Comparison of ENCODE assay signal across 14 cellular contexts in the genomic region with DNA sequence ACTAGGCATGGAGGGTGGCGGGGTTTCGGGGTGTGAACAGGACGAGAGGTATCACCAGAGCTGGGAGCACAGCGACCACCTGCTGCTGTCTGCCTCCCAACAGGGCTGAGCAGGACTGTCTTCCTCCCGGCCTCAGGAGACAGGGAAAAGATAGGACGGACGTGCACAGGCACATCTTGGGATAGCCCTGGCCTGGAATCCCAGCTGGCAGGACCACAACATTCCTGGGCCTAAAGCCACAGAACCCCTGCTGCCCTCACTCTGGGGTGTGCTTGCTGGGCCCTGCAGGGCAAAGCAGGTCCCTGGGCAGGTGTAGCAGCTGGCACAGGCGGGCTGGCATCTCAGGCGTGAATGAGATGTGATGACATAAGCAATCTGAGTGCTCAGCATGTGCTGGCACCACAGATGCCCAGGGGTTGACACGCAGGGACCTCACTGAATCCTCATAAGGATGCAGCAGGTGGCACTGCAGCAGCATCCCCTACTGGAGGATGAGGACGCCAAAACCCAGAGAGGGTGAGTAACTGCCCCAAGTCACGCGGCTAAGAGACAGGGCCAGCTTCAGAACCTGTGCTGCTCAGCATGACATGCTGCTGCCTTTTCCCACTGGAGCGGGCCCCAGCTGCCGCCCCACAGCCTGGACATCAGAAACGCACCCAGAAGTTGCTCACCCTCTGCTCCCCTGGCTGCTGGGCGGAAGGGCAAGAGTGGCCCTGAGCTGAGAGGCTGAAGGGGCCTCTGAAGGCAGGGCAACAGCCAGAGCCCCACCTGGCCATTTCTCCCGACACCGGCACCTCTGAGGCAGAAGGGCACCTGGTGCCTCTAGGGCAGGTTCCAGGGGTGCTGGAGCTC. TPM values are rescaled to one million over a fixed set of nuclear protein-coding genes. Genes with fewer than 3 reads are reported as not detected.
A peak's percentile ranks its signal among the peaks of the same experiment; 100 is the strongest.
DNase-seq lines count a peak whose midpoint lies in the region; ATAC-seq, FAIRE-seq and TF ChIP-seq lines count a peak whose summit lies in the region.
"Had no signal": no experiment of that assay in that cellular context is flagged by ENCODE, and none has a peak within 500 bp of the region (broad histone marks: within the 10 kb centered on the region; RNA-seq: fewer than 3 reads in every experiment).

No MANE protein-coding gene starts in this region.

- H3K14ac ChIP-seq in mesenchymal stem cell (ENCODE audit: low read length in 2 of 2): peak overlapping the region in 1 of 2 experiments; percentile 90

- no peaks in the 10 kb centered on the region for H3K27me3 ChIP-seq in astrocyte (ENCODE audit: insufficient read depth, low read length)
- H3K27me3 ChIP-seq in mesenchymal stem cell (ENCODE audit: control insufficient read depth in 1 of 2, insufficient read depth in 1 of 2, low read length in 2 of 2): no peaks in the 10 kb centered on the region
- H3K27me3 ChIP-seq: heart right ventricle, stomach had no signal

- peaks cover 63% of the 10 kb centered on the region for H4K20me1 ChIP-seq in astrocyte (ENCODE audit: insufficient read depth, low read length)

- peak overlapping the region; percentile 36 for H2BK15ac ChIP-seq in mesenchymal stem cell (ENCODE audit: low read depth, poor library complexity, severe bottlenecking)

- WGBS in mesenchymal stem cell: 92% methylated on average over 19 of the region's 19 CpGs

- peak overlapping the region; percentile 73 for H4K8ac ChIP-seq in mesenchymal stem cell (ENCODE audit: low read length)

- peak overlapping the region in 1 of 2 experiments; percentile 5 for H3K23ac ChIP-seq in mesenchymal stem cell (ENCODE audit: low read length in 2 of 2)

- ATAC-seq in HG02840 (IDR thresholded peaks at IDR 0.05; ENCODE audit: low FRiP score, unreplicated experiment) (no peak), HG03196 (IDR thresholded peaks at IDR 0.05; ENCODE audit: unreplicated experiment) (no peak)
- no peak for ATAC-seq in activated CD8-positive, alpha-beta memory T cell treated with anti-CD3 and anti-CD28 coated beads, Interleukin-2, amount 10 ng/mL, durations not matched to agents 7 days and 5 days

- H3K79me1 ChIP-seq in mesenchymal stem cell (replicated peaks; ENCODE audit: low read length, poor library complexity, severe bottlenecking): peaks cover 26% of the 10 kb centered on the region

- H2BK12ac ChIP-seq in mesenchymal stem cell (ENCODE audit: low read length in 2 of 2): peak overlapping the region; percentile 75

- TF ChIP-seq POLR2A in NB4 (IDR thresholded peaks at IDR 0.05; ENCODE audit: extremely low read depth, insufficient read length): no peak

- H3K9me3 ChIP-seq in astrocyte (ENCODE audit: insufficient read depth, low read depth, low read length): no peaks in the 10 kb centered on the region
- no peaks in the 10 kb centered on the region for H3K9me3 ChIP-seq in mesenchymal stem cell (ENCODE audit: control insufficient read depth, low read length)
- H3K9me3 ChIP-seq: heart right ventricle, stomach had no signal

- no peaks in the 10 kb centered on the region for H3K9me3 Mint-ChIP-seq in astrocyte (ENCODE audit: unreplicated experiment)
- H3K9me3 Mint-ChIP-seq in activated CD8-positive, alpha-beta memory T cell treated with anti-CD3 and anti-CD28 coated beads, Interleukin-2, amount 10 ng/mL, durations not matched to agents 7 days and 5 days (ENCODE audit: low read depth): no peaks in the 10 kb centered on the region
- H3K9me3 Mint-ChIP-seq: activated T-helper 2 cell treated with anti-CD3 and anti-CD28 coated beads, Interferon-gamma antibody, Interleukin-2, Interleukin-4, amounts not matched to agents 10 μg/mL and 5 μg/mL and 100 μg/mL, durations not matched to agents 14 hours and 24 hours and 36 hours had no signal

- DNase-seq in DMS79 treated with DMSO at 0.1 percent for 48 hours (lab: John Stamatoyannopoulos, UW) (peak; percentile 28), NB4 (ENCODE audit: low read depth) (no peak), astrocyte (ENCODE audit: low read depth) (no peak), mesenchymal stem cell (peak; percentile 28), SKM-1 (lab: John Stamatoyannopoulos, UW; ENCODE audit: unreplicated experiment) (no peak)
- no peak for DNase-seq in activated CD8-positive, alpha-beta memory T cell treated with anti-CD3 and anti-CD28 coated beads, Interleukin-2, amount 10 ng/mL, durations not matched to agents 7 days and 5 days
- DNase-seq: heart right ventricle, NCI-H526, stomach had no signal

- H3K27ac Mint-ChIP-seq in astrocyte (ENCODE audit: unreplicated experiment): no peak overlapping the region
- no peak overlapping the region for H3K27ac Mint-ChIP-seq in activated CD8-positive, alpha-beta memory T cell treated with anti-CD3 and anti-CD28 coated beads, Interleukin-2, amount 10 ng/mL, durations not matched to agents 7 days and 5 days
- H3K27ac Mint-ChIP-seq: activated T-helper 2 cell treated with anti-CD3 and anti-CD28 coated beads, Interferon-gamma antibody, Interleukin-2, Interleukin-4, amounts not matched to agents 10 μg/mL and 5 μg/mL and 100 μg/mL, durations not matched to agents 14 hours and 24 hours and 36 hours had no signal

- no peak overlapping the region for H3K27ac ChIP-seq in astrocyte (ENCODE audit: low read depth, low read length)
- H3K27ac ChIP-seq in mesenchymal stem cell (ENCODE audit: low read length, poor library complexity, severe bottlenecking): peak overlapping the region; percentile 54

- H3K4ac ChIP-seq in mesenchymal stem cell (ENCODE audit: low read depth in 1 of 2, low read length in 2 of 2): peak overlapping the region; percentile 41 to 46

- peak overlapping the region in 1 of 2 experiments; percentile 77 for H3K18ac ChIP-seq in mesenchymal stem cell (ENCODE audit: low read depth in 1 of 2, low read length in 2 of 2)

- TF ChIP-seq CTCF in NB4 (IDR thresholded peaks at IDR 0.05; ENCODE audit: low read depth, low read length): peak; percentile 9
- peak; percentile 11 for TF ChIP-seq CTCF in astrocyte (IDR thresholded peaks at IDR 0.05; ENCODE audit: insufficient read depth, low read depth, low read length)

- no peaks in the 10 kb centered on the region for H3K4me1 Mint-ChIP-seq in astrocyte (ENCODE audit: low read depth, unreplicated experiment)
- H3K4me1 Mint-ChIP-seq in activated CD8-positive, alpha-beta memory T cell treated with anti-CD3 and anti-CD28 coated beads, Interleukin-2, amount 10 ng/mL, durations not matched to agents 7 days and 5 days: peaks cover 32% of the 10 kb centered on the region

- CTCF ChIA-PET in activated CD8-positive, alpha-beta memory T cell treated with anti-CD3 and anti-CD28 coated beads, Interleukin-2, amount 10 ng/mL, durations not matched to agents 7 days and 5 days (lab: Charles Lee): interaction anchor here (0.7 to 9.2 kb wide), 6 partner anchors 6 to 177 kb away, joined by 3 to 51 read pairs (median 4); no protein-coding TSS in a partner anchor

- H3K36me3 Mint-ChIP-seq in astrocyte (ENCODE audit: low read depth, unreplicated experiment): peaks cover 13% of the 10 kb centered on the region
- peaks cover 34% of the 10 kb centered on the region for H3K36me3 Mint-ChIP-seq in activated CD8-positive, alpha-beta memory T cell treated with anti-CD3 and anti-CD28 coated beads, Interleukin-2, amount 10 ng/mL, durations not matched to agents 7 days and 5 days

- H3K4me2 ChIP-seq in astrocyte (ENCODE audit: low read length) (no peak overlapping the region), mesenchymal stem cell (ENCODE audit: low read length, poor library complexity, severe bottlenecking) (no peak overlapping the region)

- H3K4me1 ChIP-seq in astrocyte (ENCODE audit: insufficient read depth, low read length) (peaks cover 26% of the 10 kb centered on the region), mesenchymal stem cell (ENCODE audit: control insufficient read depth, insufficient read depth, low read depth, low read length) (peaks cover 16% of the 10 kb centered on the region)

- no peak overlapping the region for H3K4me3 Mint-ChIP-seq in astrocyte (ENCODE audit: unreplicated experiment)
- no peak overlapping the region for H3K4me3 Mint-ChIP-seq in activated CD8-positive, alpha-beta memory T cell treated with anti-CD3 and anti-CD28 coated beads, Interleukin-2, amount 10 ng/mL, durations not matched to agents 7 days and 5 days

- no peak overlapping the region for H3K4me3 ChIP-seq in NB4 (ENCODE audit: low read depth, low read length)
- H3K4me3 ChIP-seq in astrocyte (ENCODE audit: insufficient read depth, low read depth, low read length): no peak overlapping the region
- no peak overlapping the region for H3K4me3 ChIP-seq in mesenchymal stem cell (ENCODE audit: insufficient read depth in 1 of 2, low read depth in 1 of 2, low read length in 2 of 2)
- H3K4me3 ChIP-seq: heart right ventricle, stomach had no signal

- no peaks in the 10 kb centered on the region for H3K27me3 Mint-ChIP-seq in astrocyte (ENCODE audit: low read depth, unreplicated experiment)
- H3K27me3 Mint-ChIP-seq in activated CD8-positive, alpha-beta memory T cell treated with anti-CD3 and anti-CD28 coated beads, Interleukin-2, amount 10 ng/mL, durations not matched to agents 7 days and 5 days: no peaks in the 10 kb centered on the region

- H2AFZ ChIP-seq in astrocyte (ENCODE audit: low read depth, low read length) (no peak overlapping the region), mesenchymal stem cell (ENCODE audit: low read depth, low read length) (no peak overlapping the region)

- H4K91ac ChIP-seq in mesenchymal stem cell (ENCODE audit: low read length): peak overlapping the region; percentile 64

- H2AK5ac ChIP-seq in mesenchymal stem cell (ENCODE audit: low read length, severe bottlenecking): peak overlapping the region; percentile 57

- no peak for FAIRE-seq in astrocyte (lab: Jason Lieb, UNC)
- FAIRE-seq: colon had no signal

- peak overlapping the region; percentile 45 for H2BK120ac ChIP-seq in mesenchymal stem cell (ENCODE audit: low read depth, low read length)

- H3K9ac ChIP-seq in astrocyte (ENCODE audit: low read length): no peak overlapping the region
- H3K9ac ChIP-seq in mesenchymal stem cell (ENCODE audit: low read length): no peak overlapping the region

- H3K36me3 ChIP-seq in astrocyte (ENCODE audit: insufficient read depth, low read length) (no peaks in the 10 kb centered on the region), mesenchymal stem cell (ENCODE audit: control insufficient read depth in 1 of 2, insufficient read depth in 2 of 2, low read depth in 1 of 2, low read length in 2 of 2) (peaks cover 37 to 61% of the 10 kb centered on the region in 2 experiments)

- H2BK5ac ChIP-seq in mesenchymal stem cell (ENCODE audit: low read depth, low read length, poor library complexity, severe bottlenecking): no peak overlapping the region

- H3K79me2 ChIP-seq in astrocyte (ENCODE audit: insufficient read depth, low read length): peaks cover 16% of the 10 kb centered on the region

RNA-seq across cellular contexts. Expression of a gene that starts 7.1 kb away (rescaled TPM):
- 25.0 and 26.4 TPM in 2 replicates for total RNA-seq in astrocyte
- polyA plus RNA-seq in mesenchymal stem cell (2013, experiment 1 of 2): 25.5 TPM
- polyA plus RNA-seq in mesenchymal stem cell (2013, experiment 2 of 2): 22.1 TPM
- total RNA-seq in activated CD8-positive, alpha-beta memory T cell treated with anti-CD3 and anti-CD28 coated beads, Interleukin-2, amount 10 ng/mL, durations not matched to agents 7 days and 5 days: 100 to 1,000 TPM; 142 to 246 TPM

RNA-seq across cellular contexts. Expression of a gene that starts 16.4 kb away (rescaled TPM):
- 36.4 and 39.8 TPM in 2 replicates for total RNA-seq in astrocyte
- 27.3 TPM for polyA plus RNA-seq in mesenchymal stem cell (2013, experiment 1 of 2)
- 27.3 TPM for polyA plus RNA-seq in mesenchymal stem cell (2013, experiment 2 of 2)
- total RNA-seq in activated CD8-positive, alpha-beta memory T cell treated with anti-CD3 and anti-CD28 coated beads, Interleukin-2, amount 10 ng/mL, durations not matched to agents 7 days and 5 days: 10 to 100 TPM; 64.0 to 68.7 TPM

RNA-seq across cellular contexts. Expression of a gene that starts 37.7 kb away (rescaled TPM):
- total RNA-seq in astrocyte: 32.0 and 38.7 TPM in 2 replicates
- polyA plus RNA-seq in mesenchymal stem cell (2013, experiment 1 of 2): 127 TPM
- polyA plus RNA-seq in mesenchymal stem cell (2013, experiment 2 of 2): 127 TPM
- total RNA-seq in activated CD8-positive, alpha-beta memory T cell treated with anti-CD3 and anti-CD28 coated beads, Interleukin-2, amount 10 ng/mL, durations not matched to agents 7 days and 5 days: not detected
- total RNA-seq: activated T-helper 2 cell treated with anti-CD3 and anti-CD28 coated beads, Interferon-gamma antibody, Interleukin-2, Interleukin-4, amounts not matched to agents 10 μg/mL and 5 μg/mL and 100 μg/mL, durations not matched to agents 14 hours and 24 hours and 36 hours; T-helper 2 cell treated with Interferon-gamma antibody and Interleukin-4, amounts not matched to agents 100 ng/mL and 5 ng/mL, for 36 hours had no signal

RNA-seq across cellular contexts. Expression of a gene that starts 58.2 kb away (rescaled TPM):
- total RNA-seq in astrocyte: 50.7 and 51.9 TPM in 2 replicates
- polyA plus RNA-seq in mesenchymal stem cell (2013, experiment 1 of 2): 39.3 TPM
- 43.3 TPM for polyA plus RNA-seq in mesenchymal stem cell (2013, experiment 2 of 2)
- total RNA-seq in activated CD8-positive, alpha-beta memory T cell treated with anti-CD3 and anti-CD28 coated beads, Interleukin-2, amount 10 ng/mL, durations not matched to agents 7 days and 5 days: 10 to 100 TPM; 47.5 to 49.4 TPM

Comparison
In these comparisons a context has a peak if more than half of its experiments do, and no peak if none do; other contexts are left out.
1. DNase-seq: peak in DMS79 treated with DMSO at 0.1 percent for 48 hours (single experiment) and mesenchymal stem cell (single experiment); none in NB4 (single experiment), astrocyte (single experiment), SKM-1 (single experiment) and activated CD8-positive, alpha-beta memory T cell treated with anti-CD3 and anti-CD28 coated beads, Interleukin-2, amount 10 ng/mL, durations not matched to agents 7 days and 5 days (single experiment).
2. RNA of a gene that starts 37.7 kb away (total RNA-seq): 32.0 to 38.7 TPM in astrocyte; not detected in activated CD8-positive, alpha-beta memory T cell treated with anti-CD3 and anti-CD28 coated beads, Interleukin-2, amount 10 ng/mL, durations not matched to agents 7 days and 5 days; every median in the first group is over 10 times any median in the second.